10 cellular contexts compared by ENCODE assay signal in the genomic region with DNA sequence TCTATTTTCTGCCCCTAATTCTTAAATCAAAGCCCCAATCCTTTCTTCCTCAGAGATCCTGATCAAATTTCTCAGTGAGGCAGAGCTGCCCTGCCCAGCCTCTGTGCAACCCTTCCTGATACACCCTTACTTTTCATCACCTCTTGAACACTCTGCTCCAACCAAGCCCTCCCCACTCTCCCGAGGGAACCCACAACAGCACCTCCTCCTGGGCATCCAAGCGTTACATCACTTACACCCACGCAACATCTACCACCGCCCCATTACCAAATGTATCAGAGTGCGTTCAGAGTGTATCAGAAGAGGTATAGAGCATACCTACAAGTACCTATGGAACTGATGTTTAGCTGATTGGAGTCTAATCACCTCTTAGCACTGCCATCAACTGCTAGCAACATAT.
DNase-seq lines count a peak whose midpoint lies in the region; ATAC-seq and TF ChIP-seq lines count a peak whose summit lies in the region.
"Had no signal": no experiment of that assay in that cellular context is flagged by ENCODE, and none has a peak within 500 bp of the region (broad histone marks: within the 10 kb centered on the region; RNA-seq: fewer than 3 reads in every experiment).

No MANE protein-coding gene starts in this region.

- H3K27ac Mint-ChIP-seq in activated CD4-positive, alpha-beta T cell treated with anti-CD3 and anti-CD28 coated beads, Interleukin-2, amount 10 ng/mL, durations not matched to agents 7 days and 5 days, result peak overlapping the region; percentile 91
- H3K27ac Mint-ChIP-seq in chondrocyte (ENCODE audit: unreplicated experiment), result no peak overlapping the region

- CTCF ChIA-PET in activated CD4-positive, alpha-beta T cell treated with anti-CD3 and anti-CD28 coated beads, Interleukin-2, amount 10 ng/mL, durations not matched to agents 7 days and 5 days (lab: Charles Lee), result interaction anchor here (0.6 to 1.7 kb wide), 3 partner anchors 20 to 361 kb away, joined by 3 to 4 read pairs (median 3); no protein-coding TSS in a partner anchor

- POLR2A ChIA-PET in activated CD4-positive, alpha-beta T cell treated with anti-CD3 and anti-CD28 coated beads, Interleukin-2, amount 10 ng/mL, durations not matched to agents 7 days and 5 days (lab: Charles Lee), result no interaction called here

- H3K27me3 Mint-ChIP-seq in activated CD4-positive, alpha-beta T cell treated with anti-CD3 and anti-CD28 coated beads, Interleukin-2, amount 10 ng/mL, durations not matched to agents 7 days and 5 days, result no peaks in the 10 kb centered on the region
- H3K27me3 Mint-ChIP-seq in chondrocyte (ENCODE audit: low read depth), result no peaks in the 10 kb centered on the region

- H3K79me2 ChIP-seq in OCI-LY1 (ENCODE audit: insufficient read depth, low read length), result no peaks in the 10 kb centered on the region

- peak overlapping the region; percentile 59 for H3K4me2 ChIP-seq in OCI-LY1 (ENCODE audit: low read length)

- H3K4me3 ChIP-seq in OCI-LY1 (ENCODE audit: low read depth, low read length, poor library complexity, severe bottlenecking), result no peak overlapping the region
- H3K4me3 ChIP-seq: heart left ventricle had no signal

- H3K4me1 Mint-ChIP-seq in activated CD4-positive, alpha-beta T cell treated with anti-CD3 and anti-CD28 coated beads, Interleukin-2, amount 10 ng/mL, durations not matched to agents 7 days and 5 days, result peaks cover 39% of the 10 kb centered on the region
- peaks cover 14% of the 10 kb centered on the region for H3K4me1 Mint-ChIP-seq in chondrocyte (ENCODE audit: low read depth)

- H3K27me3 ChIP-seq in OCI-LY1 (ENCODE audit: insufficient read depth, low read length), result no peaks in the 10 kb centered on the region; the same call in 1 of the 2 replicates
- H3K27me3 ChIP-seq: heart left ventricle had no signal

- H3K4me3 Mint-ChIP-seq in activated CD4-positive, alpha-beta T cell treated with anti-CD3 and anti-CD28 coated beads, Interleukin-2, amount 10 ng/mL, durations not matched to agents 7 days and 5 days, result peak overlapping the region; percentile 25
- no peak overlapping the region for H3K4me3 Mint-ChIP-seq in chondrocyte (ENCODE audit: unreplicated experiment)

- DNase-seq in activated CD4-positive, alpha-beta T cell treated with anti-CD3 and anti-CD28 coated beads, Interleukin-2, amount 10 ng/mL, durations not matched to agents 7 days and 5 days, result no peak
- no peak for DNase-seq in activated CD4-positive, alpha-beta T cell treated with anti-CD3 and anti-CD28 coated beads for 1 hour
- DNase-seq in chondrocyte (ENCODE audit: low spot score) (no peak), amniotic stem cell (lab: John Stamatoyannopoulos, UW) (no peak), GM19240 (ENCODE audit: insufficient read length, low spot score) (no peak), cerebellar cortex (ENCODE audit: low spot score) (no peak)
- peak; percentile 11 for DNase-seq in stimulated activated naive CD8-positive, alpha-beta T cell treated with anti-CD3 and anti-CD28 coated beads, Interleukin-15, Interleukin-2, amounts not matched to agents 100 U/mL and 50 U/mL, for 24 hours
- DNase-seq: heart left ventricle had no signal

- H4K20me1 ChIP-seq in OCI-LY1 (ENCODE audit: insufficient read depth, low read length), result no peaks in the 10 kb centered on the region

- no peak overlapping the region for H2AFZ ChIP-seq in OCI-LY1 (ENCODE audit: low read length)

- H3K36me3 ChIP-seq in OCI-LY1 (ENCODE audit: insufficient read depth, low read length), result peaks cover under 1% of the 10 kb centered on the region; the same call in 1 of the 2 replicates

- peaks cover 21% of the 10 kb centered on the region for H3K4me1 ChIP-seq in OCI-LY1 (ENCODE audit: insufficient read depth, low read length, severe bottlenecking)

- no peak overlapping the region for H3K27ac ChIP-seq in OCI-LY1 (ENCODE audit: low read depth, low read length, poor library complexity, severe bottlenecking)
- H3K27ac ChIP-seq: VCaP had no signal

- no peak overlapping the region for H3K9ac ChIP-seq in OCI-LY1 (ENCODE audit: low read length)

- ATAC-seq in stimulated activated naive CD8-positive, alpha-beta T cell treated with anti-CD3 and anti-CD28 coated beads, Interleukin-15, Interleukin-2, amounts not matched to agents 100 U/mL and 50 U/mL, for 24 hours, result no peak

- no peaks in the 10 kb centered on the region for H3K9me3 ChIP-seq in OCI-LY1 (ENCODE audit: low read length)

- H3F3A ChIP-seq in OCI-LY1 (ENCODE audit: insufficient read depth, low read length), result no peaks in the 10 kb centered on the region

- no peaks in the 10 kb centered on the region for H3K9me2 ChIP-seq in OCI-LY1 (ENCODE audit: low read depth, low read length)

- H3K9me3 Mint-ChIP-seq in activated CD4-positive, alpha-beta T cell treated with anti-CD3 and anti-CD28 coated beads, Interleukin-2, amount 10 ng/mL, durations not matched to agents 7 days and 5 days, result peaks cover 5% of the 10 kb centered on the region
- peaks cover 3% of the 10 kb centered on the region for H3K9me3 Mint-ChIP-seq in chondrocyte (ENCODE audit: low read depth)

- H3K36me3 Mint-ChIP-seq in activated CD4-positive, alpha-beta T cell treated with anti-CD3 and anti-CD28 coated beads, Interleukin-2, amount 10 ng/mL, durations not matched to agents 7 days and 5 days (ENCODE audit: low read depth), result peaks cover 35% of the 10 kb centered on the region
- H3K36me3 Mint-ChIP-seq in chondrocyte (ENCODE audit: low read depth), result peaks cover 14% of the 10 kb centered on the region

- TF ChIP-seq CTCF in OCI-LY1 (IDR thresholded peaks at IDR 0.05; ENCODE audit: low read length) (no peak), chondrocyte (IDR thresholded peaks at IDR 0.05) (peak; percentile 15)
